In the genomic region with DNA sequence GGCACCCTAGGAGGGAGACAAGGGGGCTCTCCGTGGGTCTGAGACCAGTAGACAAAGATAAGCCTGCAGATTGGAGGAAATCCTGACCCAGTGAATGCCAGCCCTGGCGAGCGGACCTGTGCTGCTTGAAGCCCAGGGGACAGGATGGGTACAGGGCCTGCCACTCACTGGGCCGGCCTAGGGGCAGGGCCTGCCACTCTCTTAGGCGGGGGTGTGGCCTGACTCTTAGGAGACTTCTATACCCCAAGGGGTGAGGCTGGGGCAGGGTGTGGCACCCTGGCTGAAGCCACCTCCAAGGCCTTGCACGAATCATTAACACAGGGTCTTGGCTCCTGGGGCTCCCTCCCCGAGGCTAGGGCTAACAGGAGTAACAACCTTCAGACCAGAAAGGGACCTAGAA, we compare ENCODE assay signal across 17 cellular contexts. TPM values are rescaled to one million over a fixed set of nuclear protein-coding genes. Genes with fewer than 3 reads are reported as not detected.
DNase-seq lines count a peak whose midpoint lies in the region; ATAC-seq, FAIRE-seq and TF ChIP-seq lines count a peak whose summit lies in the region.
"Had no signal": no experiment of that assay in that cellular context is flagged by ENCODE, and none has a peak within 500 bp of the region (broad histone marks: within the 10 kb centered on the region; RNA-seq: fewer than 3 reads in every experiment).

No MANE protein-coding gene starts in this region.

- BruUV-seq in mammary epithelial cell (replicated peaks; lab: Mats Ljungman, UMichigan) = no TSS peak
- no TSS peak for BruUV-seq in HepG2 (replicated peaks; lab: Mats Ljungman, UMichigan)

- WGBS in mammary epithelial cell (ENCODE audit: low coverage, missing lambda C conversion rate) = 75% methylated on average over 4 of the region's 7 CpGs
- WGBS in HepG2 (ENCODE audit: low lambda C conversion rate) = 80% methylated on average over 3 of the region's 7 CpGs

- FAIRE-seq in HepG2 (lab: Jason Lieb, UNC) = no peak
- FAIRE-seq: G401.6, GM12892 had no signal

- H3K27me3 ChIP-seq in breast epithelium (no peaks in the 10 kb centered on the region), mammary epithelial cell (ENCODE audit: insufficient read depth, low read length) (no peaks in the 10 kb centered on the region), HepG2 (ENCODE audit: control insufficient read depth in 1 of 2, insufficient read depth in 2 of 2, low read length in 2 of 2) (no peaks in the 10 kb centered on the region; a peak in 1 of 5 replicates), vagina (no peaks in the 10 kb centered on the region), Karpas-422 (ENCODE audit: low read length) (no peaks in the 10 kb centered on the region)
- no peaks in the 10 kb centered on the region for H3K27me3 ChIP-seq in CD8-positive, alpha-beta memory T cell (ENCODE audit: insufficient read depth, low read length, poor library complexity, severe bottlenecking)
- H3K27me3 ChIP-seq: upper lobe of left lung had no signal

- no peak overlapping the region for H3K4me2 ChIP-seq in mammary epithelial cell (ENCODE audit: insufficient read depth, low read depth, low read length)
- H3K4me2 ChIP-seq in HepG2 (ENCODE audit: low read depth, low read length) = no peak overlapping the region
- H3K4me2 ChIP-seq in Karpas-422 (ENCODE audit: low read depth, low read length, poor library complexity, severe bottlenecking) = no peak overlapping the region

- H3K27me3 Mint-ChIP-seq in activated T-helper 17 cell treated with anti-CD3 and anti-CD28 coated beads, Interleukin-2, amount 50 U/mL, for 72 hours = no peaks in the 10 kb centered on the region
- H3K27me3 Mint-ChIP-seq in CD8-positive, alpha-beta memory T cell = no peaks in the 10 kb centered on the region
- H3K27me3 Mint-ChIP-seq: central memory CD8-positive, alpha-beta T cell; IgD-negative memory B cell had no signal

- intact Hi-C loops in breast epithelium (cut with DNase I; ENCODE audit: low total_unique reads) (no loop called here), mammary epithelial cell (cut with micrococcal nuclease) (no loop called here), HepG2 (cut with micrococcal nuclease; ENCODE audit: unreplicated experiment) (no loop called here), vagina (cut with DNase I) (no loop called here)

- H2AFZ ChIP-seq in mammary epithelial cell (ENCODE audit: low read depth, low read length) (no peak overlapping the region), HepG2 (ENCODE audit: low read length) (no peak overlapping the region), Karpas-422 (ENCODE audit: low read length) (no peak overlapping the region)

- dilution Hi-C loops in mammary epithelial cell (cut with HindIII; ENCODE audit: low sequenced_read_pairs) = no loop called here

- H3K4me1 ChIP-seq in breast epithelium (peaks cover 3 to 27% of the 10 kb centered on the region in 2 donors), mammary epithelial cell (ENCODE audit: insufficient read depth, low read length) (peaks cover 13% of the 10 kb centered on the region), HepG2 (ENCODE audit: insufficient read depth, low read length) (peaks cover 21% of the 10 kb centered on the region), vagina (peaks cover 38% of the 10 kb centered on the region), Karpas-422 (ENCODE audit: low read length) (peaks cover 8% of the 10 kb centered on the region)
- H3K4me1 ChIP-seq in CD8-positive, alpha-beta memory T cell (ENCODE audit: insufficient read depth, low read length) = no peaks in the 10 kb centered on the region
- H3K4me1 ChIP-seq: upper lobe of left lung had no signal

- CTCF ChIA-PET in mammary epithelial cell (lab: Charles Lee; ENCODE audit: low non-redundant PET) (no interaction called here), HepG2 (lab: Yijun Ruan, JAX; ENCODE audit: low intra/inter-chr PET ratio, low total read pairs) (no interaction called here)
- CTCF ChIA-PET in CD8-positive, alpha-beta memory T cell (lab: Charles Lee) = interaction anchor here (2.0 kb wide), 1 partner anchor 24 kb away, joined by 5 read pairs; no protein-coding TSS in a partner anchor

- no peak for DNase-seq in breast epithelium (ENCODE audit: low spot score in 2 of 2)
- no peak for DNase-seq in mammary epithelial cell
- no peak for DNase-seq in HepG2 (ENCODE audit: low spot score)
- no peak for DNase-seq in vagina (ENCODE audit: extremely low spot score in 2 of 2)
- no peak for DNase-seq in CD8-positive, alpha-beta memory T cell
- no peak for DNase-seq in 8988T
- DNase-seq in Karpas-422 = no peak
- DNase-seq: activated CD4-positive, alpha-beta T cell treated with anti-CD3 and anti-CD28 coated beads for 48 hours; NK-92 treated with Interleukin-12 subunit alpha and Interleukin-12 subunit beta, amount 100 ng/mL, for 24 hours; Right ventricle myocardium superior; stimulated activated CD4-positive, alpha-beta T cell treated with anti-CD3 and anti-CD28 coated beads, Interleukin-4, amount 100 ng/mL, for 4 hours; upper lobe of left lung had no signal

- peaks cover 5% of the 10 kb centered on the region for H3K4me1 Mint-ChIP-seq in activated T-helper 17 cell treated with anti-CD3 and anti-CD28 coated beads, Interleukin-2, amount 50 U/mL, for 72 hours
- no peaks in the 10 kb centered on the region for H3K4me1 Mint-ChIP-seq in CD8-positive, alpha-beta memory T cell
- H3K4me1 Mint-ChIP-seq: central memory CD8-positive, alpha-beta T cell had no signal

- in situ Hi-C loops in mammary epithelial cell (cut with MboI; ENCODE audit: low sequenced_read_pairs in 2 of 2) = no loop called here
- in situ Hi-C loops in HepG2 (cut with HindIII; ENCODE audit: extremely low pct_ligation_motif_present, low pct_unique_long_range_greater_than_20kb) = no loop called here

- H3K9me3 ChIP-seq in breast epithelium = no peaks in the 10 kb centered on the region
- no peaks in the 10 kb centered on the region for H3K9me3 ChIP-seq in mammary epithelial cell (replicated peaks; ENCODE audit: insufficient read depth, low read length)
- no peaks in the 10 kb centered on the region for H3K9me3 ChIP-seq in HepG2 (ENCODE audit: low read length)
- no peaks in the 10 kb centered on the region for H3K9me3 ChIP-seq in vagina
- no peaks in the 10 kb centered on the region for H3K9me3 ChIP-seq in CD8-positive, alpha-beta memory T cell (ENCODE audit: low read length)
- H3K9me3 ChIP-seq in Karpas-422 (ENCODE audit: low read length) = no peaks in the 10 kb centered on the region
- H3K9me3 ChIP-seq: upper lobe of left lung had no signal

- POLR2A ChIA-PET in HepG2 (lab: Yijun Ruan, JAX) = no interaction called here
- POLR2A ChIA-PET in CD8-positive, alpha-beta memory T cell (lab: Charles Lee) = no interaction called here

- TF ChIP-seq RAD21 in HepG2 (CRISPR knock-in tag; IDR thresholded peaks at IDR 0.05) = no peak

- H3K9me2 ChIP-seq in Karpas-422 (replicated peaks; ENCODE audit: insufficient read depth, low read length) = no peaks in the 10 kb centered on the region

- H3K27ac ChIP-seq in breast epithelium (peak overlapping the region; percentile 75 to 83), mammary epithelial cell (ENCODE audit: insufficient read depth, low read depth, low read length) (no peak overlapping the region), HepG2 (ENCODE audit: extremely low read length, insufficient read depth, low read length) (no peak overlapping the region), vagina (peak overlapping the region; percentile 24), Karpas-422 (ENCODE audit: low read length) (no peak overlapping the region)
- no peak overlapping the region for H3K27ac ChIP-seq in CD8-positive, alpha-beta memory T cell (ENCODE audit: low read depth, low read length)
- H3K27ac ChIP-seq: upper lobe of left lung had no signal

- H3K27ac Mint-ChIP-seq in activated T-helper 17 cell treated with anti-CD3 and anti-CD28 coated beads, Interleukin-2, amount 50 U/mL, for 72 hours = peak overlapping the region; percentile 43
- H3K27ac Mint-ChIP-seq in CD8-positive, alpha-beta memory T cell = peak overlapping the region in 2 of 8 donors; percentile 26 to 38

- no peak for TF ChIP-seq CTCF in breast epithelium (IDR thresholded peaks at IDR 0.05)
- TF ChIP-seq CTCF in mammary epithelial cell (conservative IDR thresholded peaks at IDR 0.05 in 1 of 2, IDR thresholded peaks at IDR 0.05 in 1 of 2; ENCODE audit: extremely low read depth in 1 of 2, insufficient read depth in 1 of 2, low read depth in 1 of 2, low read length in 2 of 2) = no peak
- TF ChIP-seq CTCF in HepG2 (CRISPR knock-in tag; IDR thresholded peaks at IDR 0.05) = no peak
- TF ChIP-seq CTCF in vagina (IDR thresholded peaks at IDR 0.05) = no peak

- no peaks in the 10 kb centered on the region for H4K20me1 ChIP-seq in mammary epithelial cell (ENCODE audit: insufficient read depth, low read length)
- H4K20me1 ChIP-seq in HepG2 (ENCODE audit: insufficient read depth, low read length) = no peaks in the 10 kb centered on the region
- no peaks in the 10 kb centered on the region for H4K20me1 ChIP-seq in Karpas-422 (ENCODE audit: insufficient read depth, low read depth, low read length)

- H3K9me3 Mint-ChIP-seq in activated T-helper 17 cell treated with anti-CD3 and anti-CD28 coated beads, Interleukin-2, amount 50 U/mL, for 72 hours = no peaks in the 10 kb centered on the region
- no peaks in the 10 kb centered on the region for H3K9me3 Mint-ChIP-seq in CD8-positive, alpha-beta memory T cell
- H3K9me3 Mint-ChIP-seq: central memory CD8-positive, alpha-beta T cell; IgD-negative memory B cell had no signal

- no peak for TF ChIP-seq EP300 in HepG2 (IDR thresholded peaks at IDR 0.05; ENCODE audit: low read depth in 2 of 2, low read length in 2 of 2)
- no peak for TF ChIP-seq EP300 in HepG2 (CRISPR knock-in tag; IDR thresholded peaks at IDR 0.05; ENCODE audit: borderline replicate concordance)

- no peak overlapping the region for H3K4me3 ChIP-seq in breast epithelium
- no peak overlapping the region for H3K4me3 ChIP-seq in mammary epithelial cell (replicated peaks in 1 of 3; ENCODE audit: insufficient read depth in 1 of 3, low read depth in 2 of 3, low read length in 3 of 3)
- H3K4me3 ChIP-seq in HepG2 (replicated peaks in 1 of 3; ENCODE audit: insufficient read depth in 1 of 3, low read depth in 2 of 3, low read length in 3 of 3) = no peak overlapping the region
- no peak overlapping the region for H3K4me3 ChIP-seq in vagina
- no peak overlapping the region for H3K4me3 ChIP-seq in CD8-positive, alpha-beta memory T cell (ENCODE audit: low read length)
- H3K4me3 ChIP-seq in Karpas-422 (ENCODE audit: low read length) = no peak overlapping the region
- H3K4me3 ChIP-seq: upper lobe of left lung had no signal

- no peak overlapping the region for H3K4me3 Mint-ChIP-seq in activated T-helper 17 cell treated with anti-CD3 and anti-CD28 coated beads, Interleukin-2, amount 50 U/mL, for 72 hours
- H3K4me3 Mint-ChIP-seq in CD8-positive, alpha-beta memory T cell = no peak overlapping the region
- H3K4me3 Mint-ChIP-seq: central memory CD8-positive, alpha-beta T cell had no signal

- H3K9ac ChIP-seq in mammary epithelial cell (ENCODE audit: insufficient read depth, low read length) (no peak overlapping the region), HepG2 (ENCODE audit: insufficient read depth, low read depth, low read length) (no peak overlapping the region), Karpas-422 (ENCODE audit: low read length) (no peak overlapping the region)

- H3K36me3 ChIP-seq in breast epithelium (no peaks in the 10 kb centered on the region), mammary epithelial cell (ENCODE audit: insufficient read depth, low read length) (no peaks in the 10 kb centered on the region), HepG2 (replicated peaks in 1 of 2; ENCODE audit: control insufficient read depth in 1 of 2, insufficient read depth in 2 of 2, low read length in 2 of 2) (no peaks in the 10 kb centered on the region; a peak in 1 of 5 replicates), vagina (peaks cover 0 to 9% of the 10 kb centered on the region in 2 donors), Karpas-422 (ENCODE audit: insufficient read depth, low read length) (peaks cover 9% of the 10 kb centered on the region; the same call in 1 of the 2 replicates)
- peaks cover 8% of the 10 kb centered on the region for H3K36me3 ChIP-seq in CD8-positive, alpha-beta memory T cell (ENCODE audit: insufficient read depth, low read length)

- peaks cover 16% of the 10 kb centered on the region for H3K36me3 Mint-ChIP-seq in activated T-helper 17 cell treated with anti-CD3 and anti-CD28 coated beads, Interleukin-2, amount 50 U/mL, for 72 hours (ENCODE audit: low read depth)
- peaks cover 4 to 65% (median 6%) of the 10 kb centered on the region in 3 donors for H3K36me3 Mint-ChIP-seq in CD8-positive, alpha-beta memory T cell

- H3K79me2 ChIP-seq in mammary epithelial cell (ENCODE audit: insufficient read depth, low read length) (no peaks in the 10 kb centered on the region), HepG2 (ENCODE audit: insufficient read depth, low read length) (no peaks in the 10 kb centered on the region), Karpas-422 (ENCODE audit: low read length) (no peaks in the 10 kb centered on the region)

- ATAC-seq in activated T-helper 17 cell treated with anti-CD3 and anti-CD28 coated beads, Interleukin-2, amount 50 U/mL, for 72 hours (replicated peaks) = no peak
- ATAC-seq in HepG2 = no peak

- no peak for TF ChIP-seq POLR2A in breast epithelium (IDR thresholded peaks at IDR 0.05)
- TF ChIP-seq POLR2A in HepG2 (IDR thresholded peaks at IDR 0.05; ENCODE audit: insufficient read depth in 1 of 2, low read depth in 2 of 2, low read length in 2 of 2) = no peak
- no peak for TF ChIP-seq POLR2A in vagina (IDR thresholded peaks at IDR 0.05)

RNA-seq across cellular contexts. Expression of gene TRIM62, which starts 30.7 kb away (rescaled TPM):
- 10 to 100 TPM in 1 of 3 donors, 1 to 10 TPM in 2; 4.3 to 10.8 (median 7.2) TPM for total RNA-seq in breast epithelium
- 1 to 10 TPM; 4.2 to 5.6 TPM for total RNA-seq in mammary epithelial cell
- polyA plus RNA-seq in mammary epithelial cell = 2.9 TPM
- polyA minus RNA-seq in mammary epithelial cell = 4.0 TPM
- 1 to 10 TPM; 4.3 to 6.5 TPM for total RNA-seq in activated T-helper 17 cell treated with anti-CD3 and anti-CD28 coated beads, Interleukin-2, amount 50 U/mL, for 72 hours
- 0.53 and 1.1 TPM in 2 replicates for total RNA-seq in HepG2 (2016; rRNA removed; fragmentation: Illumina TruSeq; extraction: Trizol)
- 0.10 and 0.18 TPM in 2 replicates for total RNA-seq in HepG2 (2016; cell fraction: cytosol; rRNA removed; fragmentation: Illumina TruSeq; extraction: Trizol; ENCODE audit: low read depth)
- 0.61 and 0.83 TPM in 2 replicates for total RNA-seq in HepG2 (2016; cell fraction: insoluble cytoplasmic fraction; rRNA removed; fragmentation: Illumina TruSeq; extraction: Trizol)
- 1.1 TPM in 2 replicates for total RNA-seq in HepG2 (2016; cell fraction: membrane; rRNA removed; fragmentation: Illumina TruSeq; extraction: Trizol)
- 0.78 and 1.1 TPM in 2 replicates for total RNA-seq in HepG2 (2016; cell fraction: nucleus; rRNA removed; fragmentation: Illumina TruSeq; extraction: Trizol)
- 0.57 and 0.67 TPM in 2 replicates for polyA plus RNA-seq in HepG2 (2011; rRNA removed)
- 0.32 TPM in 2 replicates for polyA plus RNA-seq in HepG2 (2011; cell fraction: cytosol; rRNA removed)
- polyA plus RNA-seq in HepG2 (2011; cell fraction: nucleus; rRNA removed) = 2.1 and 2.9 TPM in 2 replicates
- polyA plus RNA-seq in HepG2 (2012) = 0.93 and 1.2 TPM in 2 replicates
- 0.15 and 0.24 TPM in 2 replicates for polyA plus RNA-seq in HepG2 (2016; cell fraction: cytosol; fragmentation: Illumina TruSeq; extraction: Trizol; ENCODE audit: low read depth)
- 1.1 and 1.4 TPM in 2 replicates for polyA plus RNA-seq in HepG2 (2016; cell fraction: insoluble cytoplasmic fraction; fragmentation: Illumina TruSeq; extraction: Trizol; ENCODE audit: low read depth)
- 0.68 and 0.86 TPM in 2 replicates for polyA plus RNA-seq in HepG2 (2016; cell fraction: membrane; fragmentation: Illumina TruSeq; extraction: Trizol; ENCODE audit: low read depth)
- polyA plus RNA-seq in HepG2 (2016; cell fraction: nucleus; fragmentation: Illumina TruSeq; extraction: Trizol; ENCODE audit: insufficient read depth, low read depth) = 1.7 and 2.1 TPM in 2 replicates
- 1.8 and 2.1 TPM in 2 replicates for polyA minus RNA-seq in HepG2 (2011; rRNA and poly(A)+ RNA removed; ENCODE audit: low replicate concordance)
- polyA minus RNA-seq in HepG2 (2011; cell fraction: cytosol; rRNA and poly(A)+ RNA removed) = 0.79 and 1.3 TPM in 2 replicates
- 0.87 and 0.90 TPM in 2 replicates for polyA minus RNA-seq in HepG2 (2011; cell fraction: nucleus; rRNA and poly(A)+ RNA removed)
- total RNA-seq in vagina = 8.8 TPM
- 1 to 10 TPM; 5.0 to 5.5 TPM for total RNA-seq in CD8-positive, alpha-beta memory T cell
- 7.0 TPM for polyA plus RNA-seq in CD8-positive, alpha-beta memory T cell
- 9.1 and 18.7 TPM in 2 replicates for total RNA-seq in Karpas-422 (2014; rRNA removed; shearing (Covaris generic); ENCODE audit: low replicate concordance)

Comparison
In these comparisons a context has a peak if more than half of its experiments do, and no peak if none do; other contexts are left out.
1. H3K27ac ChIP-seq: peak in breast epithelium (2 of 2) and vagina (single experiment); none in mammary epithelial cell (single experiment), HepG2 (single experiment), CD8-positive, alpha-beta memory T cell (single experiment) and Karpas-422 (single experiment).